ENCODE assay signal across 10 cellular contexts in the genomic region with DNA sequence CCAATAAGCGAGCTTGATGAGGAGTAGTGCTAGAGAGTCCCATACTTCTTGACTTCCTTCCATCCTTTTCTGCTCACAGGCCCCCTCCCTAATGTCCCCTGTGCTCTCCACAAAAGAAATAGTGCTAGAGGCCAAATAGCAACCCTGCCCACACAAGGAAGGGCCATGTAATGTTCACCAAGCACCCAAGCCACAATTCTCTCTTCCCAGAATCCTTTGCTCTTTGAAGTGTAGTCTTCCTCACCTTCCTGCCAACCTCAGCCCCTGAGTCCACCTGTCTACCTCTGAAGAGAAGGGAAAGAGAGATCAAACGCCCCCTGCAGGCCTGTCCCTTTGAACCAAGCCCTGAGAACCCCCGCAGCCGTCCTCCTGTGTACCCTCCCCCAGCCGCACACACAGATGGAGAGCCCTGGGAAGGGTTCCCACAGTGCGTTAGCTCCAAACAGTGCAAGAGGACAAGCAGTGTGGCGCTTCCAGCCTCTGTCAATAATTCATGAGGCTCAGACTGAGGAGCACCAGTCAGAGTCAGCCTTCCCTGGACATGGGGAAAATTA. TPM values are rescaled to one million over a fixed set of nuclear protein-coding genes. Genes with fewer than 3 reads are reported as not detected.
A peak's percentile ranks its signal among the peaks of the same experiment; 100 is the strongest.
DNase-seq lines count a peak whose midpoint lies in the region; ATAC-seq and TF ChIP-seq lines count a peak whose summit lies in the region.
"Had no signal": no experiment of that assay in that cellular context is flagged by ENCODE, and none has a peak within 500 bp of the region (broad histone marks: within the 10 kb centered on the region; RNA-seq: fewer than 3 reads in every experiment).

No MANE protein-coding gene starts in this region.

- TF ChIP-seq EP300 in SK-N-SH (IDR thresholded peaks at IDR 0.05; ENCODE audit: borderline replicate concordance in 1 of 2, low read depth in 1 of 2, low read length in 1 of 2): no peak

- POLR2A ChIA-PET in SK-N-SH (lab: Yijun Ruan, JAX): no interaction called here

- H3K27ac Mint-ChIP-seq in HFFc6: no peak overlapping the region
- H3K27ac Mint-ChIP-seq: activated naive CD4-positive, alpha-beta T cell treated with anti-CD3 and anti-CD28 coated beads, Interleukin-2, amount 50 U/mL, for 24 hours had no signal

- H3K9ac ChIP-seq in SK-N-SH (no peak overlapping the region), smooth muscle cell (ENCODE audit: low read depth) (no peak overlapping the region)

- H3K27me3 Mint-ChIP-seq in HFFc6 (ENCODE audit: insufficient read depth): peaks cover 2% of the 10 kb centered on the region; the same call in 1 of the 2 replicates
- H3K27me3 Mint-ChIP-seq: activated naive CD4-positive, alpha-beta T cell treated with anti-CD3 and anti-CD28 coated beads, Interleukin-2, amount 50 U/mL, for 24 hours had no signal

- H3K79me2 ChIP-seq in SK-N-SH (ENCODE audit: insufficient read depth): peaks cover 36% of the 10 kb centered on the region
- peaks cover 3% of the 10 kb centered on the region for H3K79me2 ChIP-seq in smooth muscle cell (ENCODE audit: low read depth)

- peaks cover 7% of the 10 kb centered on the region; the same call in 1 of the 2 replicates for H3K9me3 ChIP-seq in SK-N-SH
- no peaks in the 10 kb centered on the region for H3K9me3 ChIP-seq in smooth muscle cell (replicated peaks; ENCODE audit: low read depth)

- H3K9me2 ChIP-seq in SK-N-SH: no peaks in the 10 kb centered on the region

- peaks cover 9% of the 10 kb centered on the region for H3K9me3 Mint-ChIP-seq in HFFc6
- H3K9me3 Mint-ChIP-seq: activated naive CD4-positive, alpha-beta T cell treated with anti-CD3 and anti-CD28 coated beads, Interleukin-2, amount 50 U/mL, for 24 hours had no signal

- CTCF ChIA-PET in SK-N-SH (lab: Yijun Ruan, JAX): interaction anchor here (0.7 kb wide), 1 partner anchor 362 kb away, joined by 3 read pairs; no protein-coding TSS in a partner anchor

- peaks cover 3% of the 10 kb centered on the region; the same call in 1 of the 2 replicates for H3K36me3 Mint-ChIP-seq in HFFc6 (ENCODE audit: low read depth)

- H2AFZ ChIP-seq in SK-N-SH (ENCODE audit: low read depth): no peak overlapping the region
- H2AFZ ChIP-seq in smooth muscle cell (ENCODE audit: low read depth): no peak overlapping the region

- H3K36me3 ChIP-seq in SK-N-SH (replicated peaks in 1 of 2; ENCODE audit: control insufficient read depth in 1 of 2, insufficient read depth in 2 of 2, low read length in 1 of 2): peaks cover 0 to 4% of the 10 kb centered on the region in 2 experiments
- H3K36me3 ChIP-seq in smooth muscle cell (ENCODE audit: low read depth): no peaks in the 10 kb centered on the region

- H3K4me1 Mint-ChIP-seq in HFFc6 (ENCODE audit: low read depth): peaks cover 19% of the 10 kb centered on the region

- TF ChIP-seq RAD21 in SK-N-SH (IDR thresholded peaks at IDR 0.05; ENCODE audit: low read length): no peak

- H3K4me2 ChIP-seq in SK-N-SH (no peak overlapping the region), smooth muscle cell (no peak overlapping the region)

- ATAC-seq in SK-N-SH treated with all-trans-retinoic acid at 6 μM for 48 hours: no peak

- no peak overlapping the region for H3K27ac ChIP-seq in SK-N-SH (ENCODE audit: low read depth in 2 of 2, low read length in 1 of 2)
- no peak overlapping the region for H3K27ac ChIP-seq in smooth muscle cell (ENCODE audit: low read depth)

- H3K4me3 ChIP-seq in SK-N-SH (ENCODE audit: low read depth in 2 of 2, low read length in 1 of 2) (no peak overlapping the region), epithelial cell of proximal tubule (ENCODE audit: low read depth, low read length) (no peak overlapping the region), smooth muscle cell (no peak overlapping the region)

- H3F3A ChIP-seq in SK-N-SH (replicated peaks; ENCODE audit: insufficient read depth): no peaks in the 10 kb centered on the region
- no peaks in the 10 kb centered on the region for H3F3A ChIP-seq in smooth muscle cell (ENCODE audit: low read depth)

- no peak for DNase-seq in SK-N-SH
- no peak for DNase-seq in HFFc6
- DNase-seq in epithelial cell of proximal tubule (ENCODE audit: low read depth): no peak
- peak; percentile 48 for DNase-seq in pons (ENCODE audit: low spot score)
- no peak for DNase-seq in HT-29 (ENCODE audit: low spot score)
- no peak for DNase-seq in activated effector memory CD4-positive, alpha-beta T cell treated with Interleukin-2 at 50 U/mL for 16 hours
- no peak for DNase-seq in smooth muscle cell (lab: John Stamatoyannopoulos, UW; ENCODE audit: unreplicated experiment)
- DNase-seq: activated CD4-positive, alpha-beta T cell treated with anti-CD3 and anti-CD28 coated beads for 4 hours had no signal

- 75% methylated on average over 5 of the region's 7 CpGs for WGBS in SK-N-SH (ENCODE audit: low lambda C conversion rate)
- 76% methylated on average over 7 of the region's 7 CpGs for WGBS in smooth muscle cell (ENCODE audit: low lambda C conversion rate)

- no peak overlapping the region for H3K4me3 Mint-ChIP-seq in HFFc6
- H3K4me3 Mint-ChIP-seq: activated naive CD4-positive, alpha-beta T cell treated with anti-CD3 and anti-CD28 coated beads, Interleukin-2, amount 50 U/mL, for 24 hours had no signal

- TF ChIP-seq CTCF in SK-N-SH (IDR thresholded peaks at IDR 0.05) (0 out of 2 replicates have a peak, but pooled peaks have one; percentile 13), HFFc6 (IDR thresholded peaks at IDR 0.05) (peak; percentile 41), epithelial cell of proximal tubule (conservative IDR thresholded peaks at IDR 0.05; ENCODE audit: low read depth, low read length) (peak; percentile 43), smooth muscle cell (IDR thresholded peaks at IDR 0.05; ENCODE audit: borderline replicate concordance, insufficient read depth, poor library complexity, severe bottlenecking) (no peak)

- H3K27me3 ChIP-seq in SK-N-SH (ENCODE audit: insufficient read depth) (no peaks in the 10 kb centered on the region), smooth muscle cell (ENCODE audit: low read depth) (no peaks in the 10 kb centered on the region)

- H3K4me1 ChIP-seq in SK-N-SH (ENCODE audit: control insufficient read depth in 1 of 2, insufficient read depth in 2 of 2, low read depth in 1 of 2, low read length in 1 of 2): peaks cover 0 to 5% of the 10 kb centered on the region in 2 experiments; a peak in 1 of 4 replicates
- H3K4me1 ChIP-seq in smooth muscle cell (ENCODE audit: low read depth): no peaks in the 10 kb centered on the region

- no peaks in the 10 kb centered on the region for H4K20me1 ChIP-seq in SK-N-SH (ENCODE audit: insufficient read depth)
- peaks cover 4% of the 10 kb centered on the region for H4K20me1 ChIP-seq in smooth muscle cell (ENCODE audit: low read depth)

TF ChIP-seq in SK-N-SH, 30 proteins besides CTCF, POLR2A, EP300 and RAD21:
- TF ChIP-seq ELF1 (IDR thresholded peaks at IDR 0.05) (no peak), JUND (IDR thresholded peaks at IDR 0.05) (no peak), GABPA (IDR thresholded peaks at IDR 0.05; ENCODE audit: low read depth) (no peak), SIN3A (IDR thresholded peaks at IDR 0.05; ENCODE audit: borderline replicate concordance, low read depth, low read length) (no peak), MEF2A (IDR thresholded peaks at IDR 0.05; ENCODE audit: borderline replicate concordance, low read depth) (no peak), RXRA (IDR thresholded peaks at IDR 0.05; ENCODE audit: borderline replicate concordance, low read depth) (no peak), NFIC (IDR thresholded peaks at IDR 0.05; ENCODE audit: borderline replicate concordance) (no peak), SMC3 (IDR thresholded peaks at IDR 0.05; ENCODE audit: low read depth, low read length) (no peak), FOXM1 (IDR thresholded peaks at IDR 0.05; ENCODE audit: low read depth) (no peak)
- TF ChIP-seq, protein P1, sequence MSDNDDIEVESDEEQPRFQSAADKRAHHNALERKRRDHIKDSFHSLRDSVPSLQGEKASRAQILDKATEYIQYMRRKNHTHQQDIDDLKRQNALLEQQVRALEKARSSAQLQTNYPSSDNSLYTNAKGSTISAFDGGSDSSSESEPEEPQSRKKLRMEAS (IDR thresholded peaks at IDR 0.05; ENCODE audit: low read depth): no peak
TF ChIP-seq in SK-N-SH: peak in this region for 0.

TF ChIP-seq in SK-N-SH treated with all-trans-retinoic acid at 6 μM for 48 hours, 23 proteins besides CTCF, POLR2A, EP300 and RAD21:
- TF ChIP-seq TCF4 (CRISPR knock-in tag; IDR thresholded peaks at IDR 0.05; ENCODE audit: borderline replicate concordance): no peak
- no peak for TF ChIP-seq TOX (CRISPR knock-in tag; IDR thresholded peaks at IDR 0.05; ENCODE audit: borderline replicate concordance)
- no peak for TF ChIP-seq ISL1 (CRISPR knock-in tag; IDR thresholded peaks at IDR 0.05)
- no peak for TF ChIP-seq ZNF70 (CRISPR knock-in tag; IDR thresholded peaks at IDR 0.05)
- no peak for TF ChIP-seq RARB (CRISPR knock-in tag; IDR thresholded peaks at IDR 0.05)

RNA-seq across cellular contexts. Expression of a gene that starts 1.9 kb away (rescaled TPM):
- polyA plus RNA-seq in SK-N-SH (2012; rRNA removed) (42.3 and 50.5 TPM in 2 replicates), smooth muscle cell (30.9 and 37.4 TPM in 2 replicates)
- 42.3 and 44.4 TPM in 2 replicates for polyA plus RNA-seq in SK-N-SH (2012; cell fraction: cytosol; rRNA removed)
- polyA plus RNA-seq in SK-N-SH (2012; cell fraction: nucleus; rRNA removed): 25.7 and 35.3 TPM in 2 replicates
- total RNA-seq in HFFc6 (2021; fragmentation: NEBNext Ultra II Directional; extraction: Animal tissue kit (Norgen Biotek cat#: 25700)): 10 to 100 TPM; 19.8 to 30.7 (median 24.9) TPM
- total RNA-seq in epithelial cell of proximal tubule (33.1 and 43.7 TPM in 2 replicates), smooth muscle cell (16.7 and 33.1 TPM in 2 replicates)
- total RNA-seq in HT-29 (2014; rRNA removed; shearing (Covaris generic)): 40.0 and 47.4 TPM in 2 replicates

RNA-seq across cellular contexts. Expression of a gene that starts 37.1 kb away (rescaled TPM):
- 12.1 and 14.6 TPM in 2 replicates for polyA plus RNA-seq in SK-N-SH (2012; rRNA removed)
- 11.7 and 12.5 TPM in 2 replicates for polyA plus RNA-seq in SK-N-SH (2012; cell fraction: cytosol; rRNA removed)
- polyA plus RNA-seq in SK-N-SH (2012; cell fraction: nucleus; rRNA removed): 11.5 and 18.5 TPM in 2 replicates
- total RNA-seq in HFFc6 (2021; fragmentation: NEBNext Ultra II Directional; extraction: Animal tissue kit (Norgen Biotek cat#: 25700)): 10 to 100 TPM; 18.8 to 25.4 (median 23.5) TPM
- total RNA-seq in epithelial cell of proximal tubule: 13.6 and 14.8 TPM in 2 replicates
- total RNA-seq in HT-29 (2014; rRNA removed; shearing (Covaris generic)): 29.2 and 35.7 TPM in 2 replicates
- total RNA-seq in smooth muscle cell: 8.2 and 10.6 TPM in 2 replicates
- 21.5 and 26.0 TPM in 2 replicates for polyA plus RNA-seq in smooth muscle cell
